Comparison of ENCODE assay signal across 8 cellular contexts in the genomic region with DNA sequence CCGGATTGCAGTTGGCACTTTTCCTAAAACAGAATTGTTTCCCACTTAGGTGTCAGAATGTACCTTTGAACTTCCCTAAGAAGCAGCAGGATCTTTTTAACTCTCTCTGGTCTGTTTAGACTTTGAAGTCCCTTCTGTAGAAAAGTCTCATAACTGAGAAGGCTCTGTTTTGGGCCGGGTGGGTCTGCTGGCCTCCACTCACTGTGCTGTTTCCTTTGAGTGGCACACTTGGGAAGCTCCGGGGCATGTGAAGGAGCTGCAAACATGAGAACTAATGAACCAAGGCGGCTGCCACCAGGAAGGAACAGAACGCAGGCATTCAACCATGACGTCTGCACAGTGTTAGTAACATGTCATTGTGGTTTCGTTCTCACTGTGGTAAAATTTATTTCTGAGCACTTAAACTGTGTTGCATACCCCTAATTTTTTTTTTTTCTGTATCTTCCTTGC. TPM values are rescaled to one million over a fixed set of nuclear protein-coding genes. Genes with fewer than 3 reads are reported as not detected.
DNase-seq lines count a peak whose midpoint lies in the region; ATAC-seq and TF ChIP-seq lines count a peak whose summit lies in the region.

No MANE protein-coding gene starts in this region.

- POLR2A ChIA-PET in GM10248 (lab: Yijun Ruan, JAX), result no interaction called here

- CTCF ChIA-PET in GM10248 (lab: Yijun Ruan, JAX), result interaction anchor here (0.7 to 1.7 kb wide), 8 partner anchors 10 to 386 kb away, joined by 3 to 8 read pairs (median 3); partner anchors contain the start of gene NIPAL3

- H3K4me3 ChIP-seq in breast epithelium (no peak overlapping the region), left ventricle myocardium inferior (no peak overlapping the region)

- H3K4me1 ChIP-seq in breast epithelium (no peaks in the 10 kb centered on the region), left ventricle myocardium inferior (no peaks in the 10 kb centered on the region)

- TF ChIP-seq POLR2A in breast epithelium (IDR thresholded peaks at IDR 0.05), result no peak

- intact Hi-C loops in breast epithelium (cut with DNase I; ENCODE audit: low total_unique reads) (no loop called here), left ventricle myocardium inferior (cut with micrococcal nuclease) (no loop called here)

- DNase-seq in GM10248 (ENCODE audit: extremely low spot score) (peak; percentile 62), UCSD-AML1 (lab: John Stamatoyannopoulos, UW; ENCODE audit: unreplicated experiment) (peak; percentile 63), breast epithelium (ENCODE audit: low spot score in 2 of 2) (no peak), superior temporal gyrus (ENCODE audit: extremely low spot score) (no peak), cerebellar cortex (ENCODE audit: low spot score) (no peak), left ventricle myocardium inferior (no peak)
- peak; percentile 75 for DNase-seq in stimulated activated CD4-positive, alpha-beta T cell treated with anti-CD3 and anti-CD28 coated beads, Interleukin-1b, Interleukin-23, amount 100 ng/mL, for 48 hours

- ATAC-seq in HG03159 (IDR thresholded peaks at IDR 0.05; ENCODE audit: unreplicated experiment), result peak; percentile 65

- TF ChIP-seq CTCF in GM10248 (IDR thresholded peaks at IDR 0.05; ENCODE audit: control extremely low read depth, extremely low read depth, low read depth, missing control alignments) (no peak), breast epithelium (IDR thresholded peaks at IDR 0.05) (no peak), left ventricle myocardium inferior (IDR thresholded peaks at IDR 0.05; ENCODE audit: borderline replicate concordance) (no peak)

- H3K9me3 ChIP-seq in breast epithelium, result no peaks in the 10 kb centered on the region
- H3K9me3 ChIP-seq in left ventricle myocardium inferior (replicated peaks), result no peaks in the 10 kb centered on the region

- H3K27ac ChIP-seq in breast epithelium, result peak overlapping the region; percentile 23 to 26
- no peak overlapping the region for H3K27ac ChIP-seq in left ventricle myocardium inferior (replicated peaks)

- H3K27me3 ChIP-seq in breast epithelium (no peaks in the 10 kb centered on the region), left ventricle myocardium inferior (ENCODE audit: low read depth) (no peaks in the 10 kb centered on the region)

- H3K36me3 ChIP-seq in breast epithelium (no peaks in the 10 kb centered on the region), left ventricle myocardium inferior (peaks cover 26% of the 10 kb centered on the region)

RNA-seq across cellular contexts. Expression of gene NCMAP, which starts 19.5 kb away (rescaled TPM):
- total RNA-seq in breast epithelium (1 to 10 TPM in 1 of 3 donors, under 1 TPM in 2; 0.16 to 8.2 (median 0.98) TPM), left ventricle myocardium inferior (0.11 TPM)

RNA-seq across cellular contexts. Expression of gene RCAN3, which starts 33.8 kb away (rescaled TPM):
- total RNA-seq in breast epithelium (10 to 100 TPM in 1 of 3 donors, 1 to 10 TPM in 2; 5.0 to 22.7 (median 8.8) TPM), left ventricle myocardium inferior (4.9 TPM)

Comparison
In these comparisons a context has a peak if more than half of its experiments do, and no peak if none do; other contexts are left out.
1. DNase-seq: peak in GM10248 (single experiment), UCSD-AML1 (single experiment) and stimulated activated CD4-positive, alpha-beta T cell treated with anti-CD3 and anti-CD28 coated beads, Interleukin-1b, Interleukin-23, amount 100 ng/mL, for 48 hours (single experiment); none in breast epithelium (0 of 2), superior temporal gyrus (single experiment), cerebellar cortex (single experiment) and left ventricle myocardium inferior (single experiment).